Comparison of ENCODE assay signal across 8 cellular contexts in genomic region chr22:36775589-36775965, GRCh38. TPM values are rescaled to one million over a fixed set of nuclear protein-coding genes. Genes with fewer than 3 reads are reported as not detected.
DNase-seq lines count a peak whose midpoint lies in the region; ATAC-seq, FAIRE-seq and TF ChIP-seq lines count a peak whose summit lies in the region.

No MANE protein-coding gene starts in this region.

- peak overlapping the region; percentile 86 to 93 for H3K27ac ChIP-seq in A549
- peak overlapping the region; percentile 32 for H3K27ac ChIP-seq in osteoblast (ENCODE audit: low read depth, low read length)

- no peaks in the 10 kb centered on the region for H3K9me3 Mint-ChIP-seq in activated T-cell treated with anti-CD3 and anti-CD28 coated beads, Interleukin-2, amount 50 U/mL, for 72 hours

- H3K27ac Mint-ChIP-seq in activated T-cell treated with anti-CD3 and anti-CD28 coated beads, Interleukin-2, amount 50 U/mL, for 72 hours = peak overlapping the region; percentile 89

- peaks cover 7% of the 10 kb centered on the region for H3K79me2 ChIP-seq in osteoblast (ENCODE audit: insufficient read depth, low read length)

- ATAC-seq in A549 (peak; percentile 15 to 23), GM19455 (IDR thresholded peaks at IDR 0.05; ENCODE audit: unreplicated experiment) (peak; percentile 12), HG02840 (IDR thresholded peaks at IDR 0.05; ENCODE audit: low FRiP score, unreplicated experiment) (no peak)
- peak; percentile 1 to 5 for ATAC-seq in activated T-cell treated with anti-CD3 and anti-CD28 coated beads, Interleukin-2, amount 50 U/mL, for 72 hours (replicated peaks in 1 of 2)

- no peak for TF ChIP-seq EP300 in A549 (IDR thresholded peaks at IDR 0.05)

- H3K27me3 Mint-ChIP-seq in activated T-cell treated with anti-CD3 and anti-CD28 coated beads, Interleukin-2, amount 50 U/mL, for 72 hours (ENCODE audit: low read depth) = no peaks in the 10 kb centered on the region

- H3K4me3 ChIP-seq in A549 (peak overlapping the region; percentile 89), fibroblast of pulmonary artery (replicated peaks; ENCODE audit: low read depth, low read length) (peak overlapping the region; percentile 71), osteoblast (ENCODE audit: insufficient read depth, low read length) (peak overlapping the region; percentile 79)

- peaks cover 41% of the 10 kb centered on the region for H3K4me1 Mint-ChIP-seq in activated T-cell treated with anti-CD3 and anti-CD28 coated beads, Interleukin-2, amount 50 U/mL, for 72 hours (ENCODE audit: low read depth)

- TF ChIP-seq POLR2A in A549 (IDR thresholded peaks at IDR 0.05; ENCODE audit: low read length) = no peak

- TF ChIP-seq CTCF in A549 (IDR thresholded peaks at IDR 0.05) = no peak
- TF ChIP-seq CTCF in fibroblast of pulmonary artery (IDR thresholded peaks at IDR 0.05; ENCODE audit: low read length, missing control alignments) = no peak
- no peak for TF ChIP-seq CTCF in osteoblast (IDR thresholded peaks at IDR 0.05; ENCODE audit: extremely low read depth, low read depth, low read length)

- no peak for TF ChIP-seq RAD21 in A549 (conservative IDR thresholded peaks at IDR 0.05 in 1 of 2, IDR thresholded peaks at IDR 0.05 in 1 of 2)

- DNase-seq in A549 (ENCODE audit: low read depth in 1 of 2, low spot score in 1 of 2) (no peak), NCI-H1105 (lab: John Stamatoyannopoulos, UW) (peak; percentile 53), fibroblast of pulmonary artery (ENCODE audit: low read depth) (peak; percentile 13), osteoblast (ENCODE audit: insufficient read length, low spot score, missing footprints) (no peak), GF-D8 (lab: John Stamatoyannopoulos, UW) (no peak)
- DNase-seq in activated T-cell treated with anti-CD3 and anti-CD28 coated beads, Interleukin-2, amount 50 U/mL, for 72 hours = peak; percentile 29 to 38

- H3K4me1 ChIP-seq in A549 = peaks cover 17% of the 10 kb centered on the region; the same call in 2 of the 3 replicates
- H3K4me1 ChIP-seq in osteoblast (ENCODE audit: insufficient read depth, low read length) = peaks cover 13% of the 10 kb centered on the region

- no peaks in the 10 kb centered on the region for H3K36me3 Mint-ChIP-seq in activated T-cell treated with anti-CD3 and anti-CD28 coated beads, Interleukin-2, amount 50 U/mL, for 72 hours (ENCODE audit: insufficient read depth in 2 of 2)

- peak overlapping the region; percentile 68 for H2AFZ ChIP-seq in osteoblast (ENCODE audit: low read length)

- H3K4me2 ChIP-seq in A549 (peak overlapping the region; percentile 83), osteoblast (ENCODE audit: insufficient read depth, low read length) (peak overlapping the region; percentile 82)

- WGBS in A549 (ENCODE audit: missing lambda C conversion rate) = 4% methylated on average over 5 of the region's 23 CpGs

- H3K36me3 ChIP-seq in osteoblast (ENCODE audit: insufficient read depth, low read length) = no peaks in the 10 kb centered on the region

- H3K9me3 ChIP-seq in A549 (no peaks in the 10 kb centered on the region), osteoblast (ENCODE audit: low read depth, low read length) (no peaks in the 10 kb centered on the region)

- POLR2A ChIA-PET in A549 (lab: Yijun Ruan, JAX) = interaction anchor here (0.7 to 1.5 kb wide), 8 partner anchors 22 to 294 kb away, joined by 3 to 8 read pairs (median 3); partner anchors contain the start of genes EIF3D, FOXRED2 and TXN2

- no peaks in the 10 kb centered on the region for H3K27me3 ChIP-seq in osteoblast (ENCODE audit: insufficient read depth, low read length)

- CTCF ChIA-PET in A549 (lab: Yijun Ruan, JAX) = interaction anchor here (0.6 to 3.7 kb wide), 8 partner anchors 19 to 484 kb away, joined by 3 to 37 read pairs (median 4); no protein-coding TSS in a partner anchor

- peak overlapping the region; percentile 93 for H3K4me3 Mint-ChIP-seq in activated T-cell treated with anti-CD3 and anti-CD28 coated beads, Interleukin-2, amount 50 U/mL, for 72 hours

- FAIRE-seq in A549 (lab: Jason Lieb, UNC) = no peak

- H4K20me1 ChIP-seq in osteoblast (ENCODE audit: insufficient read depth, low read length) = peaks cover 3% of the 10 kb centered on the region

TF ChIP-seq in A549, 52 proteins besides CTCF, POLR2A, EP300 and RAD21:
- TF ChIP-seq HOXA7 (CRISPR knock-in tag; IDR thresholded peaks at IDR 0.05) (no peak), ZFP36 (IDR thresholded peaks at IDR 0.05; ENCODE audit: borderline replicate concordance, partially characterized antibody) (no peak)

RNA-seq across cellular contexts. Expression of gene IFT27, which starts 0.3 kb away (rescaled TPM):
- polyA plus RNA-seq in A549 (2011; rRNA removed) (24.6 and 26.4 TPM in 2 replicates), A549 (2017; fragmentation: RNase III; extraction: RNeasy Plus Mini Kit Qiagen cat#74134 plus additional on column Dnase treatment) (17.5 to 17.6 TPM (median 17.5 TPM) in 3 replicates)
- 21.7 and 24.8 TPM in 2 replicates for polyA plus RNA-seq in A549 (2012; cell fraction: cytosol; rRNA removed)
- 25.5 and 33.5 TPM in 2 replicates for polyA plus RNA-seq in A549 (2012; cell fraction: nucleus; rRNA removed)
- 11.0 and 15.1 TPM in 2 replicates for polyA minus RNA-seq in A549 (2011; rRNA and poly(A)+ RNA removed)
- total RNA-seq in activated T-cell treated with anti-CD3 and anti-CD28 coated beads, Interleukin-2, amount 50 U/mL, for 72 hours = 10 to 100 TPM; 25.8 to 26.3 TPM
- total RNA-seq in osteoblast = 22.1 and 27.4 TPM in 2 replicates

RNA-seq across cellular contexts. Expression of gene PVALB, which starts 41.3 kb away (rescaled TPM):
- not detected in 2 replicates for polyA plus RNA-seq in A549 (2011; rRNA removed)
- not detected in 2 replicates for polyA plus RNA-seq in A549 (2012; cell fraction: cytosol; rRNA removed)
- polyA plus RNA-seq in A549 (2012; cell fraction: nucleus; rRNA removed) = not detected in 2 replicates
- polyA plus RNA-seq in A549 (2017; fragmentation: RNase III; extraction: RNeasy Plus Mini Kit Qiagen cat#74134 plus additional on column Dnase treatment) = not detected in 3 replicates
- polyA minus RNA-seq in A549 (2011; rRNA and poly(A)+ RNA removed) = not detected in 2 replicates
- total RNA-seq in activated T-cell treated with anti-CD3 and anti-CD28 coated beads, Interleukin-2, amount 50 U/mL, for 72 hours = not detected
- not detected in 2 replicates for total RNA-seq in osteoblast

Comparison
In these comparisons a context has a peak if more than half of its experiments do, and no peak if none do; other contexts are left out.
1. DNase-seq: peak in NCI-H1105 (single experiment), activated T-cell treated with anti-CD3 and anti-CD28 coated beads, Interleukin-2, amount 50 U/mL, for 72 hours (2 of 2) and fibroblast of pulmonary artery (single experiment); none in A549 (0 of 2), osteoblast (single experiment) and GF-D8 (single experiment).
2. Peak in every context shown above with its lines, with median percentiles within 50 percentile points of each other: H3K4me3 ChIP-seq.